ENCODE assay signal across 21 cellular contexts in genomic region chr12:20096430-20096829, GRCh38.
"Had no signal": no experiment of that assay in that cellular context is flagged by ENCODE, and none has a peak within 500 bp of the region (broad histone marks: within the 10 kb centered on the region; RNA-seq: fewer than 3 reads in every experiment).

No MANE protein-coding gene starts in this region.

- H3K27ac ChIP-seq: body of pancreas, left ventricle myocardium inferior, vagina had no signal

- H3K27me3 ChIP-seq: body of pancreas, vagina had no signal

- H3K36me3 ChIP-seq: left ventricle myocardium inferior, vagina had no signal

- H3K4me1 ChIP-seq: body of pancreas, vagina had no signal

- ATAC-seq: body of pancreas, natural killer cell, T-helper 17 cell had no signal

- H3K4me1 Mint-ChIP-seq: activated naive CD8-positive, alpha-beta T cell treated with anti-CD3 and anti-CD28 coated beads, Interleukin-2, amount 10 ng/mL, durations not matched to agents 7 days and 5 days; mesothelial cell of epicardium; natural killer cell; T-helper 17 cell had no signal

- H3K4me3 Mint-ChIP-seq: activated CD4-positive, alpha-beta memory T cell treated with anti-CD3 and anti-CD28 coated beads for 36 hours; activated naive CD4-positive, alpha-beta T cell treated with anti-CD3 and anti-CD28 coated beads for 36 hours; activated naive CD8-positive, alpha-beta T cell treated with anti-CD3 and anti-CD28 coated beads, Interleukin-2, amount 10 ng/mL, durations not matched to agents 7 days and 5 days; dendritic cell treated with granulocyte-macrophage colony-stimulating factor and Interleukin-4, amounts not matched to agents 40 ng/mL and 50 ng/mL, for 4 days; mesothelial cell of epicardium; natural killer cell; stimulated activated naive CD8-positive, alpha-beta T cell treated with anti-CD3 and anti-CD28 coated beads, Interleukin-15, Interleukin-2, amounts not matched to agents 100 ng/mL and 50 ng/mL, for 24 hours; T-helper 17 cell; type B pancreatic cell had no signal

- H3K27ac Mint-ChIP-seq: activated CD4-positive, alpha-beta memory T cell treated with anti-CD3 and anti-CD28 coated beads for 36 hours; activated naive CD4-positive, alpha-beta T cell treated with anti-CD3 and anti-CD28 coated beads for 36 hours; activated naive CD8-positive, alpha-beta T cell treated with anti-CD3 and anti-CD28 coated beads, Interleukin-2, amount 10 ng/mL, durations not matched to agents 7 days and 5 days; dendritic cell treated with granulocyte-macrophage colony-stimulating factor and Interleukin-4, amounts not matched to agents 40 ng/mL and 50 ng/mL, for 4 days; mesothelial cell of epicardium; natural killer cell; progenitor cell of endocrine pancreas; stimulated activated naive CD8-positive, alpha-beta T cell treated with anti-CD3 and anti-CD28 coated beads, Interleukin-15, Interleukin-2, amounts not matched to agents 100 ng/mL and 50 ng/mL, for 24 hours; T-helper 17 cell; type B pancreatic cell had no signal

- H3K4me3 ChIP-seq: body of pancreas, left ventricle myocardium inferior, vagina had no signal

- H3K27me3 Mint-ChIP-seq: activated CD4-positive, alpha-beta memory T cell treated with anti-CD3 and anti-CD28 coated beads for 36 hours; dendritic cell treated with granulocyte-macrophage colony-stimulating factor and Interleukin-4, amounts not matched to agents 40 ng/mL and 50 ng/mL, for 4 days; progenitor cell of endocrine pancreas; stimulated activated naive CD8-positive, alpha-beta T cell treated with anti-CD3 and anti-CD28 coated beads, Interleukin-15, Interleukin-2, amounts not matched to agents 100 ng/mL and 50 ng/mL, for 24 hours; T-helper 17 cell had no signal

- DNase-seq: activated CD4-positive, alpha-beta memory T cell treated with anti-CD3 and anti-CD28 coated beads for 36 hours; activated CD4-positive, alpha-beta T cell treated with anti-CD3 and anti-CD28 coated beads for 4 hours; activated CD4-positive, CD25-positive, alpha-beta regulatory T cell; activated naive CD4-positive, alpha-beta T cell treated with anti-CD3 and anti-CD28 coated beads for 36 hours; activated naive CD8-positive, alpha-beta T cell treated with anti-CD3 and anti-CD28 coated beads, Interleukin-2, amount 10 ng/mL, durations not matched to agents 7 days and 5 days; activated T-cell treated with anti-CD3 and anti-CD28 coated beads, Interleukin-2, amount 50 U/mL, for 48 hours; amygdala; body of pancreas; effector CD4-positive, alpha-beta T cell; hippocampal formation; left ventricle myocardium inferior; natural killer cell; stimulated activated CD4-positive, alpha-beta T cell treated with anti-CD3 and anti-CD28 coated beads, Interleukin-4, amount 100 ng/mL, for 24 hours; substantia nigra; T-helper 17 cell had no signal

- H3K9me3 ChIP-seq: body of pancreas, left ventricle myocardium inferior, vagina had no signal

- H3K9me3 Mint-ChIP-seq: dendritic cell treated with granulocyte-macrophage colony-stimulating factor and Interleukin-4, amounts not matched to agents 40 ng/mL and 50 ng/mL, for 4 days; mesothelial cell of epicardium; stimulated activated naive CD8-positive, alpha-beta T cell treated with anti-CD3 and anti-CD28 coated beads, Interleukin-15, Interleukin-2, amounts not matched to agents 100 ng/mL and 50 ng/mL, for 24 hours; type B pancreatic cell had no signal

- H3K36me3 Mint-ChIP-seq: activated CD4-positive, alpha-beta memory T cell treated with anti-CD3 and anti-CD28 coated beads for 36 hours; activated naive CD8-positive, alpha-beta T cell treated with anti-CD3 and anti-CD28 coated beads, Interleukin-2, amount 10 ng/mL, durations not matched to agents 7 days and 5 days; mesothelial cell of epicardium; natural killer cell; type B pancreatic cell had no signal
